Comparison of ENCODE assay signal across 22 cellular contexts in genomic region chr1:10762153-10762523, GRCh38. TPM values are rescaled to one million over a fixed set of nuclear protein-coding genes. Genes with fewer than 3 reads are reported as not detected.
DNase-seq lines count a peak whose midpoint lies in the region; ATAC-seq and TF ChIP-seq lines count a peak whose summit lies in the region.
"Had no signal": no experiment of that assay in that cellular context is flagged by ENCODE, and none has a peak within 500 bp of the region (broad histone marks: within the 10 kb centered on the region; RNA-seq: fewer than 3 reads in every experiment).

No MANE protein-coding gene starts in this region.

- TF ChIP-seq CTCF in Calu3 (IDR thresholded peaks at IDR 0.05; ENCODE audit: unreplicated experiment), result no peak
- TF ChIP-seq CTCF in GM10266 (IDR thresholded peaks at IDR 0.05; ENCODE audit: control insufficient read depth, insufficient read depth, low read depth, missing control alignments), result no peak

- H3K4me3 ChIP-seq in skin epidermis, result no peak overlapping the region

- H3K4me3 Mint-ChIP-seq in Calu3 (ENCODE audit: low read depth, unreplicated experiment), result peak overlapping the region; percentile 44
- no peak overlapping the region for H3K4me3 Mint-ChIP-seq in activated T-helper 17 cell treated with anti-CD3 and anti-CD28 coated beads, Interleukin-2, amount 50 U/mL, for 72 hours
- H3K4me3 Mint-ChIP-seq: activated CD8-positive, alpha-beta T cell treated with anti-CD3 and anti-CD28 coated beads for 36 hours; endodermal cell; natural killer cell had no signal

- no TSS peak for BruUV-seq in Calu3 (replicated peaks; lab: Mats Ljungman, UMichigan)

- intact Hi-C loops in Calu3 (cut with micrococcal nuclease; ENCODE audit: unreplicated experiment), result loop anchor here (2.0 kb wide), 1 partner anchor 15 kb away; no protein-coding TSS in a partner anchor

- peaks cover 6% of the 10 kb centered on the region for H3K36me3 Mint-ChIP-seq in Calu3 (ENCODE audit: insufficient read depth, unreplicated experiment)
- no peaks in the 10 kb centered on the region for H3K36me3 Mint-ChIP-seq in activated T-helper 17 cell treated with anti-CD3 and anti-CD28 coated beads, Interleukin-2, amount 50 U/mL, for 72 hours (ENCODE audit: low read depth)
- H3K36me3 Mint-ChIP-seq: natural killer cell had no signal

- no peaks in the 10 kb centered on the region for H3K27me3 Mint-ChIP-seq in Calu3 (ENCODE audit: unreplicated experiment)
- no peaks in the 10 kb centered on the region for H3K27me3 Mint-ChIP-seq in activated T-helper 17 cell treated with anti-CD3 and anti-CD28 coated beads, Interleukin-2, amount 50 U/mL, for 72 hours
- H3K27me3 Mint-ChIP-seq: activated CD8-positive, alpha-beta T cell treated with anti-CD3 and anti-CD28 coated beads for 36 hours had no signal

- no peak for ATAC-seq in activated T-helper 17 cell treated with anti-CD3 and anti-CD28 coated beads, Interleukin-2, amount 50 U/mL, for 72 hours (replicated peaks)
- ATAC-seq: activated CD8-positive, alpha-beta T cell treated with anti-CD3 and anti-CD28 coated beads for 36 hours; natural killer cell had no signal

- H3K27ac ChIP-seq in skin epidermis, result peak overlapping the region in 17 of 21 experiments; percentile 4 to 83 (median 63)

- H3K4me1 Mint-ChIP-seq in Calu3 (ENCODE audit: low read depth, unreplicated experiment), result peaks cover 34% of the 10 kb centered on the region
- no peaks in the 10 kb centered on the region for H3K4me1 Mint-ChIP-seq in activated T-helper 17 cell treated with anti-CD3 and anti-CD28 coated beads, Interleukin-2, amount 50 U/mL, for 72 hours
- H3K4me1 Mint-ChIP-seq: natural killer cell had no signal

- DNase-seq in Calu3 (no peak), dermis microvascular lymphatic vessel endothelial cell (ENCODE audit: low read depth in 2 of 2) (peak; percentile 68 to 86), lung microvascular endothelial cell (ENCODE audit: low read depth in 2 of 2) (peak; percentile 31 to 94), iPS-NIHi11 (ENCODE audit: low spot score) (no peak), GM10266 (ENCODE audit: extremely low spot score) (no peak), NAMALWA (ENCODE audit: low spot score) (no peak)
- DNase-seq: activated CD4-positive, CD25-positive, alpha-beta regulatory T cell; activated CD8-positive, alpha-beta T cell treated with anti-CD3 and anti-CD28 coated beads for 36 hours; activated naive CD4-positive, alpha-beta T cell treated with anti-CD3 and anti-CD28 coated beads, Interleukin-2, amount 50 U/mL, for 16 hours; DMS 273 treated with DMSO at 0.1 percent for 48 hours; endodermal cell; head of caudate nucleus; islet precursor cell; Kasumi-1; natural killer cell; NCI-H1092; NCI-H2081 treated with DMSO at 0.1 percent for 48 hours; posterior cingulate gyrus; RPMI8226; T-helper 9 cell had no signal

- peak overlapping the region; percentile 63 for H3K27ac Mint-ChIP-seq in Calu3 (ENCODE audit: unreplicated experiment)
- H3K27ac Mint-ChIP-seq in activated T-helper 17 cell treated with anti-CD3 and anti-CD28 coated beads, Interleukin-2, amount 50 U/mL, for 72 hours, result no peak overlapping the region
- H3K27ac Mint-ChIP-seq: activated CD8-positive, alpha-beta T cell treated with anti-CD3 and anti-CD28 coated beads for 36 hours; endodermal cell; natural killer cell had no signal

- H3K9me3 Mint-ChIP-seq in Calu3 (ENCODE audit: low read depth, unreplicated experiment), result no peaks in the 10 kb centered on the region
- H3K9me3 Mint-ChIP-seq in activated T-helper 17 cell treated with anti-CD3 and anti-CD28 coated beads, Interleukin-2, amount 50 U/mL, for 72 hours, result no peaks in the 10 kb centered on the region
- H3K9me3 Mint-ChIP-seq: activated CD8-positive, alpha-beta T cell treated with anti-CD3 and anti-CD28 coated beads for 36 hours; endodermal cell; natural killer cell had no signal

- CTCF ChIA-PET in Calu3 (lab: Charles Lee), result interaction anchor here (0.6 to 1.0 kb wide), 3 partner anchors 12 to 124 kb away, joined by 3 to 6 read pairs (median 4); no protein-coding TSS in a partner anchor

RNA-seq across cellular contexts. Expression of gene CASZ1, which starts 34.3 kb away (rescaled TPM):
- total RNA-seq in Calu3 (2022), result 12.6 and 16.5 TPM in 2 replicates
- 1.4 and 2.3 TPM in 2 replicates for total RNA-seq in dermis microvascular lymphatic vessel endothelial cell
- total RNA-seq in lung microvascular endothelial cell, result 0.99 and 1.1 TPM in 2 replicates
- total RNA-seq in activated T-helper 17 cell treated with anti-CD3 and anti-CD28 coated beads, Interleukin-2, amount 50 U/mL, for 72 hours, result 1 to 10 TPM; 2.6 to 4.3 TPM

Comparison
In these comparisons a context has a peak if more than half of its experiments do, and no peak if none do; other contexts are left out.
1. DNase-seq: peak in dermis microvascular lymphatic vessel endothelial cell (2 of 2) and lung microvascular endothelial cell (2 of 2); none in Calu3 (single experiment), iPS-NIHi11 (single experiment), GM10266 (single experiment) and NAMALWA (single experiment).